Comparison of ENCODE assay signal across 1 cellular context in genomic region chr3:63847718-63848450, GRCh38.
TF ChIP-seq lines count a peak whose summit lies in the region.

No MANE protein-coding gene starts in this region.

TF ChIP-seq in H1, 55 proteins besides CTCF, POLR2A, EP300 and RAD21:
- TF ChIP-seq SP1 (IDR thresholded peaks at IDR 0.05; ENCODE audit: low read depth, low read length) (peak; percentile 87), ASH2L (IDR thresholded peaks at IDR 0.05; ENCODE audit: low read length) (peak; percentile 66), RBBP5 (IDR thresholded peaks at IDR 0.05; ENCODE audit: borderline replicate concordance, low read depth, low read length) (peak; percentile 46; the same call in 1 of the 2 replicates), ZNF274 (IDR thresholded peaks at IDR 0.05; ENCODE audit: borderline replicate concordance, extremely low read depth, low read length) (no peak)
